8 cellular contexts compared by ENCODE assay signal in genomic region chr1:34163792-34164509, GRCh38. TPM values are rescaled to one million over a fixed set of nuclear protein-coding genes. Genes with fewer than 3 reads are reported as not detected.
DNase-seq lines count a peak whose midpoint lies in the region; ATAC-seq and TF ChIP-seq lines count a peak whose summit lies in the region.

No MANE protein-coding gene starts in this region.

- H3K4me3 Mint-ChIP-seq in effector memory CD8-positive, alpha-beta T cell = peak overlapping the region; percentile 57 to 59
- H3K4me3 Mint-ChIP-seq in nephron = peak overlapping the region; percentile 91 to 97 (median 95)
- no peak overlapping the region for H3K4me3 Mint-ChIP-seq in activated CD4-positive, alpha-beta T cell treated with anti-CD3 and anti-CD28 coated beads, Interleukin-2, amount 10 ng/mL, durations not matched to agents 7 days and 5 days

- DNase-seq in BJ (ENCODE audit: low read depth) = no peak
- DNase-seq in effector memory CD8-positive, alpha-beta T cell = no peak
- DNase-seq in effector CD8-positive, alpha-beta T cell (lab: John Stamatoyannopoulos, UW) = no peak
- DNase-seq in activated CD4-positive, alpha-beta T cell treated with anti-CD3 and anti-CD28 coated beads, Interleukin-2, amount 10 ng/mL, durations not matched to agents 7 days and 5 days = no peak

- POLR2A ChIA-PET in BJ (lab: Charles Lee) = no interaction called here
- POLR2A ChIA-PET in activated CD4-positive, alpha-beta T cell treated with anti-CD3 and anti-CD28 coated beads, Interleukin-2, amount 10 ng/mL, durations not matched to agents 7 days and 5 days (lab: Charles Lee) = no interaction called here

- no peak overlapping the region for H3K27ac ChIP-seq in HUES6 (ENCODE audit: low read depth, low read length)

- H3K4me3 ChIP-seq in BJ (ENCODE audit: low read depth, low read length) (peak overlapping the region; percentile 62), HUES6 (ENCODE audit: low read depth, low read length) (peak overlapping the region; percentile 81)

- H3K9me3 Mint-ChIP-seq in effector memory CD8-positive, alpha-beta T cell = no peaks in the 10 kb centered on the region
- H3K9me3 Mint-ChIP-seq in nephron = no peaks in the 10 kb centered on the region
- no peaks in the 10 kb centered on the region for H3K9me3 Mint-ChIP-seq in activated CD4-positive, alpha-beta T cell treated with anti-CD3 and anti-CD28 coated beads, Interleukin-2, amount 10 ng/mL, durations not matched to agents 7 days and 5 days

- H3K27me3 Mint-ChIP-seq in effector memory CD8-positive, alpha-beta T cell = peaks cover 70 to 86% of the 10 kb centered on the region in 2 donors
- H3K27me3 Mint-ChIP-seq in nephron (ENCODE audit: low read depth) = peaks cover 94% of the 10 kb centered on the region
- peaks cover 75% of the 10 kb centered on the region for H3K27me3 Mint-ChIP-seq in activated CD4-positive, alpha-beta T cell treated with anti-CD3 and anti-CD28 coated beads, Interleukin-2, amount 10 ng/mL, durations not matched to agents 7 days and 5 days

- H3K9ac ChIP-seq in HUES6 (ENCODE audit: low read length) = peak overlapping the region; percentile 67

- H3K36me3 ChIP-seq in BJ (ENCODE audit: control insufficient read depth, insufficient read depth, low read length) = no peaks in the 10 kb centered on the region
- no peaks in the 10 kb centered on the region for H3K36me3 ChIP-seq in HUES6 (ENCODE audit: control insufficient read depth, insufficient read depth, low read length)

- peaks cover 4% of the 10 kb centered on the region for H3K36me3 Mint-ChIP-seq in effector memory CD8-positive, alpha-beta T cell (ENCODE audit: insufficient read depth)
- no peaks in the 10 kb centered on the region for H3K36me3 Mint-ChIP-seq in nephron (ENCODE audit: low read depth)
- peaks cover 5% of the 10 kb centered on the region for H3K36me3 Mint-ChIP-seq in activated CD4-positive, alpha-beta T cell treated with anti-CD3 and anti-CD28 coated beads, Interleukin-2, amount 10 ng/mL, durations not matched to agents 7 days and 5 days (ENCODE audit: low read depth)

- H3K4me1 ChIP-seq in HUES6 (ENCODE audit: control insufficient read depth, insufficient read depth, low read length) = peaks cover 14% of the 10 kb centered on the region

- H3K4me1 Mint-ChIP-seq in effector memory CD8-positive, alpha-beta T cell (ENCODE audit: low read depth in 2 of 2) = peaks cover 2 to 3% of the 10 kb centered on the region in 2 donors
- H3K4me1 Mint-ChIP-seq in nephron = peaks cover 15% of the 10 kb centered on the region
- peaks cover 8% of the 10 kb centered on the region for H3K4me1 Mint-ChIP-seq in activated CD4-positive, alpha-beta T cell treated with anti-CD3 and anti-CD28 coated beads, Interleukin-2, amount 10 ng/mL, durations not matched to agents 7 days and 5 days

- H3K9me3 ChIP-seq in HUES6 (ENCODE audit: control insufficient read depth, insufficient read depth, low read depth, low read length) = no peaks in the 10 kb centered on the region

- CTCF ChIA-PET in BJ (lab: Yijun Ruan, JAX) = interaction anchor here (0.6 to 5.6 kb wide), 56 partner anchors 9 to 541 kb away, joined by 3 to 70 read pairs (median 4); partner anchors contain the start of gene C1orf94
- CTCF ChIA-PET in activated CD4-positive, alpha-beta T cell treated with anti-CD3 and anti-CD28 coated beads, Interleukin-2, amount 10 ng/mL, durations not matched to agents 7 days and 5 days (lab: Charles Lee) = interaction anchor here (1.3 to 1.5 kb wide), 2 partner anchors 11 to 531 kb away, joined by 4 to 5 read pairs; no protein-coding TSS in a partner anchor

- H3K27me3 ChIP-seq in BJ (ENCODE audit: control insufficient read depth, insufficient read depth, low read length) (peaks cover 11% of the 10 kb centered on the region), HUES6 (ENCODE audit: control insufficient read depth, insufficient read depth, low read length) (peaks cover 34% of the 10 kb centered on the region)

- no peak overlapping the region for H3K27ac Mint-ChIP-seq in effector memory CD8-positive, alpha-beta T cell
- no peak overlapping the region for H3K27ac Mint-ChIP-seq in nephron
- no peak overlapping the region for H3K27ac Mint-ChIP-seq in activated CD4-positive, alpha-beta T cell treated with anti-CD3 and anti-CD28 coated beads, Interleukin-2, amount 10 ng/mL, durations not matched to agents 7 days and 5 days

- TF ChIP-seq CTCF in BJ (IDR thresholded peaks at IDR 0.05; ENCODE audit: insufficient read depth, low read depth, low read length) (no peak), nephron (IDR thresholded peaks at IDR 0.05; ENCODE audit: unreplicated experiment in 3 of 3) (no peak)

- no peak for ATAC-seq in effector memory CD8-positive, alpha-beta T cell (replicated peaks)
- no peak for ATAC-seq in HG03039 (IDR thresholded peaks at IDR 0.05; ENCODE audit: unreplicated experiment)
- no peak for ATAC-seq in HG03045 (IDR thresholded peaks at IDR 0.05; ENCODE audit: unreplicated experiment)

RNA-seq across cellular contexts. Expression of gene CSMD2, which starts 1.1 kb away (rescaled TPM):
- 1.8 and 2.0 TPM in 2 replicates for polyA plus RNA-seq in BJ (2011; rRNA removed)
- 1.8 and 2.8 TPM in 2 replicates for polyA minus RNA-seq in BJ (2011; rRNA and poly(A)+ RNA removed)
- total RNA-seq in activated CD4-positive, alpha-beta T cell treated with anti-CD3 and anti-CD28 coated beads, Interleukin-2, amount 10 ng/mL, durations not matched to agents 7 days and 5 days = not detected

RNA-seq across cellular contexts. Expression of gene C1orf94, which starts 12.8 kb away (rescaled TPM):
- not detected in 2 replicates for polyA plus RNA-seq in BJ (2011; rRNA removed)
- not detected in 2 replicates for polyA minus RNA-seq in BJ (2011; rRNA and poly(A)+ RNA removed)
- not detected for total RNA-seq in activated CD4-positive, alpha-beta T cell treated with anti-CD3 and anti-CD28 coated beads, Interleukin-2, amount 10 ng/mL, durations not matched to agents 7 days and 5 days
